Comparison of ENCODE assay signal across 8 cellular contexts in genomic region chr20:5205348-5206210, GRCh38.
DNase-seq lines count a peak whose midpoint lies in the region; ATAC-seq and TF ChIP-seq lines count a peak whose summit lies in the region.

No MANE protein-coding gene starts in this region.

- no peak overlapping the region for H3K27ac ChIP-seq in testis

- no peaks in the 10 kb centered on the region for H3K9me3 ChIP-seq in testis

- TF ChIP-seq POLR2A in testis (IDR thresholded peaks at IDR 0.05), result no peak

- peak; percentile 96 for TF ChIP-seq CTCF in fibroblast of villous mesenchyme (IDR thresholded peaks at IDR 0.05; ENCODE audit: insufficient read depth, low read depth, low read length)
- peak; percentile 51 to 72 (median 52) for TF ChIP-seq CTCF in testis (IDR thresholded peaks at IDR 0.05)

- DNase-seq in EH (ENCODE audit: low read depth) (peak; percentile 82), LHCN-M2 (ENCODE audit: low read depth) (peak; percentile 59), RPMI8226 (peak; percentile 78), fibroblast of villous mesenchyme (ENCODE audit: low read depth) (peak; percentile 72), occipital lobe (lab: John Stamatoyannopoulos, UW) (peak; percentile 78), testis (peak; percentile 83)
- DNase-seq in activated T-helper 1 cell treated with anti-CD3 and anti-CD28 coated beads, Interleukin-2, amount 50 U/mL, for 16 hours (ENCODE audit: low read depth in 1 of 2, low spot score in 1 of 2), result peak; percentile 36 to 37

- intact Hi-C loops in testis (cut with DNase I; ENCODE audit: low total_unique reads), result no loop called here

- WGBS in testis, 2 donors, result 40 to 44% methylated on average over 10 of the region's 10 CpGs

- H3K36me3 ChIP-seq in testis (ENCODE audit: low read depth, missing control alignments), result no peaks in the 10 kb centered on the region

- H3K4me1 ChIP-seq in testis, result no peaks in the 10 kb centered on the region

- no peak overlapping the region for H3K4me3 ChIP-seq in fibroblast of villous mesenchyme (ENCODE audit: low read depth, low read length)
- no peak overlapping the region for H3K4me3 ChIP-seq in testis

- ATAC-seq in GM21825 (IDR thresholded peaks at IDR 0.05; ENCODE audit: unreplicated experiment), result peak; percentile 95

- no peaks in the 10 kb centered on the region for H3K27me3 ChIP-seq in testis
